16 cellular contexts compared by ENCODE assay signal in genomic region chr1:109191377-109191776, GRCh38. TPM values are rescaled to one million over a fixed set of nuclear protein-coding genes. Genes with fewer than 3 reads are reported as not detected.
DNase-seq lines count a peak whose midpoint lies in the region; ATAC-seq and TF ChIP-seq lines count a peak whose summit lies in the region.
"Had no signal": no experiment of that assay in that cellular context is flagged by ENCODE, and none has a peak within 500 bp of the region (broad histone marks: within the 10 kb centered on the region; RNA-seq: fewer than 3 reads in every experiment).

No MANE protein-coding gene starts in this region.

- CTCF ChIA-PET in WTC11 (lab: Charles Lee) = interaction anchor here (0.6 to 3.4 kb wide), 41 partner anchors 8 to 314 kb away, joined by 3 to 24 read pairs (median 5); partner anchors contain the start of genes CELSR2, ELAPOR1, GPSM2 and PSRC1

- WGBS in heart left ventricle, 4 donors = 84 to 89% (median 84%) methylated on average over 8 of the region's 8 CpGs

- DNase-seq in HAP-1 (ENCODE audit: low spot score in 2 of 2) (peak; percentile 21 to 66), WTC11 (ENCODE audit: low spot score) (peak; percentile 46), iPS-NIHi7 (ENCODE audit: extremely low spot score) (peak; percentile 49), SIG-M5 (lab: John Stamatoyannopoulos, UW) (no peak), ACHN (no peak), heart left ventricle (no peak)
- DNase-seq: activated B cell treated with CpG ODN at 0.5 μM for 24 hours; kidney glomerular epithelial cell; MG63; stimulated activated CD4-positive, alpha-beta T cell treated with anti-CD3 and anti-CD28 coated beads, Interleukin-4, amount 100 ng/mL, for 1 hour; stimulated activated naive CD4-positive, alpha-beta T cell had no signal

- TF ChIP-seq CTCF in C4-2B (conservative IDR thresholded peaks at IDR 0.05) (peak; percentile 52), WTC11 (IDR thresholded peaks at IDR 0.05) (peak; percentile 13; the same call in 1 of the 2 replicates), heart left ventricle (IDR thresholded peaks at IDR 0.05) (no peak)

- POLR2A ChIA-PET in WTC11 (lab: Charles Lee) = no interaction called here

- H3K27me3 Mint-ChIP-seq in WTC11 (ENCODE audit: low read depth) = no peaks in the 10 kb centered on the region; the same call in 1 of the 2 replicates

- H3K9me3 ChIP-seq in HAP-1 (no peaks in the 10 kb centered on the region), heart left ventricle (no peaks in the 10 kb centered on the region)
- H3K9me3 ChIP-seq: BLaER1, MG63 had no signal

- H3K4me1 Mint-ChIP-seq in WTC11 = peaks cover 4% of the 10 kb centered on the region

- H3K36me3 ChIP-seq in HAP-1 (replicated peaks) (no peaks in the 10 kb centered on the region), heart left ventricle (no peaks in the 10 kb centered on the region)
- H3K36me3 ChIP-seq: BLaER1, MG63 had no signal

- H3K27me3 ChIP-seq in HAP-1 (ENCODE audit: low read depth) = no peaks in the 10 kb centered on the region
- no peaks in the 10 kb centered on the region for H3K27me3 ChIP-seq in heart left ventricle
- H3K27me3 ChIP-seq: BLaER1, MG63 had no signal

- no peaks in the 10 kb centered on the region for H3K9me3 Mint-ChIP-seq in WTC11
- H3K9me3 Mint-ChIP-seq: activated B cell treated with CpG ODN at 0.5 μM for 24 hours had no signal

- H3K27ac Mint-ChIP-seq in WTC11 = no peak overlapping the region
- H3K27ac Mint-ChIP-seq: activated B cell treated with CpG ODN at 0.5 μM for 24 hours had no signal

- TF ChIP-seq POLR2A in heart left ventricle (IDR thresholded peaks at IDR 0.05) = no peak

- intact Hi-C loops in heart left ventricle (cut with DNase I) = no loop called here

- in situ Hi-C loops in HAP-1 (cut with MboI; ENCODE audit: low sequenced_read_pairs) = no loop called here
- in situ Hi-C loops in ACHN (cut with HindIII; ENCODE audit: low pct_ligation_motif_present, low pct_unique_long_range_greater_than_20kb, low sequenced_read_pairs) = no loop called here

- no peak overlapping the region for H3K4me3 Mint-ChIP-seq in WTC11
- H3K4me3 Mint-ChIP-seq: activated B cell treated with CpG ODN at 0.5 μM for 24 hours had no signal

- no peak overlapping the region for H3K4me3 ChIP-seq in HAP-1
- no peak overlapping the region for H3K4me3 ChIP-seq in heart left ventricle
- H3K4me3 ChIP-seq: BLaER1, coronary artery, MG63 had no signal

- no peaks in the 10 kb centered on the region for H3K36me3 Mint-ChIP-seq in WTC11

- H3K27ac ChIP-seq in C4-2B (no peak overlapping the region), heart left ventricle (no peak overlapping the region)
- H3K27ac ChIP-seq: BLaER1, coronary artery had no signal

- peaks cover 3% of the 10 kb centered on the region; the same call in 1 of the 2 replicates for H3K4me1 ChIP-seq in HAP-1
- peaks cover 0 to 10% (median 0%) of the 10 kb centered on the region in 12 donors for H3K4me1 ChIP-seq in heart left ventricle

- ATAC-seq in WTC11 (peak; percentile 65), GM18519 (IDR thresholded peaks at IDR 0.05; ENCODE audit: low FRiP score, unreplicated experiment) (no peak), heart left ventricle (no peak)
- ATAC-seq: SK-N-SH treated with all-trans-retinoic acid at 6 μM for 48 hours had no signal

TF ChIP-seq in WTC11, 78 proteins besides CTCF, POLR2A, EP300 and RAD21:
- TF ChIP-seq ZBTB21 (CRISPR knock-in tag; IDR thresholded peaks at IDR 0.05; ENCODE audit: borderline replicate concordance) (no peak), USF2 (CRISPR knock-in tag; IDR thresholded peaks at IDR 0.05) (peak; percentile 88)
- TF ChIP-seq, protein P1, sequence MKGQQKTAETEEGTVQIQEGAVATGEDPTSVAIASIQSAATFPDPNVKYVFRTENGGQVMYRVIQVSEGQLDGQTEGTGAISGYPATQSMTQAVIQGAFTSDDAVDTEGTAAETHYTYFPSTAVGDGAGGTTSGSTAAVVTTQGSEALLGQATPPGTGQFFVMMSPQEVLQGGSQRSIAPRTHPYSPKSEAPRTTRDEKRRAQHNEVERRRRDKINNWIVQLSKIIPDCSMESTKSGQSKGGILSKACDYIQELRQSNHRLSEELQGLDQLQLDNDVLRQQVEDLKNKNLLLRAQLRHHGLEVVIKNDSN (CRISPR knock-in tag; IDR thresholded peaks at IDR 0.05) = peak; percentile 85

RNA-seq across cellular contexts. Expression of gene SARS1, which starts 22.3 kb away (rescaled TPM):
- total RNA-seq in WTC11 (2021) = 126 to 149 TPM (median 129 TPM) in 3 replicates
- total RNA-seq in heart left ventricle = 100 to 1,000 TPM in 6 of 9 donors, 10 to 100 TPM in 3; 88.5 to 113 (median 102) TPM
- 100 to 1,000 TPM in 1 of 2 donors, 10 to 100 TPM in 1; 41.1 to 179 TPM for polyA plus RNA-seq in heart left ventricle

RNA-seq across cellular contexts. Expression of gene CELSR2, which starts 58.0 kb away (rescaled TPM):
- total RNA-seq in WTC11 (2021) (26.8 to 31.3 TPM (median 28.2 TPM) in 3 replicates), heart left ventricle (10 to 100 TPM in 1 of 9 donors, 1 to 10 TPM in 8; 2.5 to 11.9 (median 8.6) TPM)
- 1 to 10 TPM; 1.6 to 2.1 TPM for polyA plus RNA-seq in heart left ventricle

Comparison
In these comparisons a context has a peak if more than half of its experiments do, and no peak if none do; other contexts are left out.
1. CTCF ChIP-seq: peak in C4-2B (single experiment) and WTC11 (single experiment); none in heart left ventricle (0 of 12).
2. DNase-seq: peak in HAP-1 (2 of 2), WTC11 (single experiment) and iPS-NIHi7 (single experiment); none in SIG-M5 (single experiment), ACHN (single experiment) and heart left ventricle (0 of 5).